In genomic region chr14:101475468-101476257, GRCh38 we compare ENCODE assay signal across 8 cellular contexts.
A peak's percentile ranks its signal among the peaks of the same experiment; 100 is the strongest.
DNase-seq lines count a peak whose midpoint lies in the region; ATAC-seq and TF ChIP-seq lines count a peak whose summit lies in the region.

No MANE protein-coding gene starts in this region.

- H3K4me1 ChIP-seq in esophagus muscularis mucosa, result peaks cover 0 to 40% (median 26%) of the 10 kb centered on the region in 4 donors

- peak; percentile 73 for DNase-seq in AG10803 (ENCODE audit: low read depth)
- DNase-seq in NOMO-1 treated with dmso at 0.1 percent for 144 hours (lab: John Stamatoyannopoulos, UW; ENCODE audit: unreplicated experiment), result peak; percentile 51
- no peak for DNase-seq in esophagus muscularis mucosa (ENCODE audit: extremely low spot score)
- peak; percentile 66 for DNase-seq in non-pigmented ciliary epithelial cell (ENCODE audit: low read depth)
- no peak for DNase-seq in effector CD4-positive, alpha-beta T cell
- no peak for DNase-seq in NCI-H524 (lab: John Stamatoyannopoulos, UW)

- no peaks in the 10 kb centered on the region for H3K36me3 ChIP-seq in esophagus muscularis mucosa

- WGBS in esophagus muscularis mucosa, result 46% methylated on average over 11 of the region's 24 CpGs

- peak overlapping the region in 3 of 4 donors; percentile 44 to 70 (median 68) for H3K27ac ChIP-seq in esophagus muscularis mucosa (replicated peaks in 1 of 4)

- ATAC-seq in GM18861 (IDR thresholded peaks at IDR 0.05; ENCODE audit: unreplicated experiment) (no peak), HG02981 (IDR thresholded peaks at IDR 0.05; ENCODE audit: unreplicated experiment) (no peak)

- H3K4me3 ChIP-seq in AG10803 (ENCODE audit: low read length) (no peak overlapping the region), esophagus muscularis mucosa (no peak overlapping the region)

- peaks cover 0 to 29% (median 0%) of the 10 kb centered on the region in 4 donors for H3K27me3 ChIP-seq in esophagus muscularis mucosa

- TF ChIP-seq CTCF in AG10803 (conservative IDR thresholded peaks at IDR 0.05; ENCODE audit: low read length), result no peak
- TF ChIP-seq CTCF in esophagus muscularis mucosa (IDR thresholded peaks at IDR 0.05), result no peak

- no peaks in the 10 kb centered on the region for H3K9me3 ChIP-seq in esophagus muscularis mucosa

- no peak for TF ChIP-seq EP300 in esophagus muscularis mucosa (IDR thresholded peaks at IDR 0.05)

- no peak for TF ChIP-seq POLR2A in esophagus muscularis mucosa (IDR thresholded peaks at IDR 0.05; ENCODE audit: low read depth)

- intact Hi-C loops in esophagus muscularis mucosa (cut with DNase I), result no loop called here

Comparison
In these comparisons a context has a peak if more than half of its experiments do, and no peak if none do; other contexts are left out.
1. DNase-seq: peak in AG10803 (single experiment), NOMO-1 treated with dmso at 0.1 percent for 144 hours (single experiment) and non-pigmented ciliary epithelial cell (single experiment); none in esophagus muscularis mucosa (single experiment), effector CD4-positive, alpha-beta T cell (single experiment) and NCI-H524 (0 of 2).